In genomic region chr15:73139416-73140082, GRCh38 we compare ENCODE assay signal across 18 cellular contexts.
"Had no signal": no experiment of that assay in that cellular context is flagged by ENCODE, and none has a peak within 500 bp of the region (broad histone marks: within the 10 kb centered on the region; RNA-seq: fewer than 3 reads in every experiment).

No MANE protein-coding gene starts in this region.

- H3K27ac ChIP-seq: body of pancreas, pancreas, tibial nerve had no signal

- H3K4me1 ChIP-seq: body of pancreas, pancreas, tibial nerve had no signal

- H3K27me3 Mint-ChIP-seq: activated CD4-positive, alpha-beta memory T cell treated with anti-CD3 and anti-CD28 coated beads for 36 hours; stimulated activated naive CD8-positive, alpha-beta T cell treated with anti-CD3 and anti-CD28 coated beads, Interleukin-15, Interleukin-2, amounts not matched to agents 100 ng/mL and 50 ng/mL, for 24 hours had no signal

- DNase-seq: activated CD4-positive, alpha-beta memory T cell treated with anti-CD3 and anti-CD28 coated beads for 36 hours; activated CD4-positive, alpha-beta T cell treated with anti-CD3 and anti-CD28 coated beads for 48 hours; activated CD8-positive, alpha-beta memory T cell treated with anti-CD3 and anti-CD28 coated beads, Interleukin-2, amount 10 ng/mL, durations not matched to agents 7 days and 5 days; activated naive CD4-positive, alpha-beta T cell; activated naive CD8-positive, alpha-beta T cell treated with anti-CD3 and anti-CD28 coated beads, Interleukin-2, amount 10 ng/mL, durations not matched to agents 7 days and 5 days; body of pancreas; effector CD4-positive, alpha-beta T cell; foreskin melanocyte; glutamatergic neuron; hippocampal formation; nephron progenitor cell; pancreas; stimulated activated CD4-positive, alpha-beta T cell treated with anti-CD3 and anti-CD28 coated beads, Interleukin-12 subunit alpha, Interleukin-12 subunit beta, amount 100 ng/mL, for 4 hours had no signal

- ATAC-seq: activated CD8-positive, alpha-beta memory T cell treated with anti-CD3 and anti-CD28 coated beads, Interleukin-2, amount 10 ng/mL, durations not matched to agents 7 days and 5 days; body of pancreas; pancreas; right cardiac atrium had no signal

- H3K4me3 ChIP-seq: body of pancreas, pancreas, tibial nerve had no signal

- H3K27me3 ChIP-seq: body of pancreas, pancreas, tibial nerve had no signal

- H3K4me1 Mint-ChIP-seq: nephron progenitor cell had no signal

- H3K4me3 Mint-ChIP-seq: activated CD4-positive, alpha-beta memory T cell treated with anti-CD3 and anti-CD28 coated beads for 36 hours; activated CD8-positive, alpha-beta memory T cell treated with anti-CD3 and anti-CD28 coated beads, Interleukin-2, amount 10 ng/mL, durations not matched to agents 7 days and 5 days; activated naive CD8-positive, alpha-beta T cell treated with anti-CD3 and anti-CD28 coated beads, Interleukin-2, amount 10 ng/mL, durations not matched to agents 7 days and 5 days; dendritic cell treated with granulocyte-macrophage colony-stimulating factor and Interleukin-4, amounts not matched to agents 40 ng/mL and 50 ng/mL, for 4 days; nephron progenitor cell; stimulated activated naive CD8-positive, alpha-beta T cell treated with anti-CD3 and anti-CD28 coated beads, Interleukin-15, Interleukin-2, amounts not matched to agents 100 ng/mL and 50 ng/mL, for 24 hours; T-helper 1 cell treated with Interleukin-12 subunit alpha and Interleukin-12 subunit beta and Interleukin-4 antibody, amounts not matched to agents 30 μg/mL and 1 μg/mL, for 36 hours had no signal

- H3K27ac Mint-ChIP-seq: activated CD4-positive, alpha-beta memory T cell treated with anti-CD3 and anti-CD28 coated beads for 36 hours; activated CD8-positive, alpha-beta memory T cell treated with anti-CD3 and anti-CD28 coated beads, Interleukin-2, amount 10 ng/mL, durations not matched to agents 7 days and 5 days; activated naive CD8-positive, alpha-beta T cell treated with anti-CD3 and anti-CD28 coated beads, Interleukin-2, amount 10 ng/mL, durations not matched to agents 7 days and 5 days; dendritic cell treated with granulocyte-macrophage colony-stimulating factor and Interleukin-4, amounts not matched to agents 40 ng/mL and 50 ng/mL, for 4 days; stimulated activated naive CD8-positive, alpha-beta T cell treated with anti-CD3 and anti-CD28 coated beads, Interleukin-15, Interleukin-2, amounts not matched to agents 100 ng/mL and 50 ng/mL, for 24 hours; T-helper 1 cell treated with Interleukin-12 subunit alpha and Interleukin-12 subunit beta and Interleukin-4 antibody, amounts not matched to agents 30 μg/mL and 1 μg/mL, for 36 hours had no signal

- H3K36me3 ChIP-seq: pancreas had no signal

- H3K9me3 Mint-ChIP-seq: activated CD4-positive, alpha-beta memory T cell treated with anti-CD3 and anti-CD28 coated beads for 36 hours; dendritic cell treated with granulocyte-macrophage colony-stimulating factor and Interleukin-4, amounts not matched to agents 40 ng/mL and 50 ng/mL, for 4 days; nephron progenitor cell had no signal

- H3K9me3 ChIP-seq: body of pancreas, pancreas, tibial nerve had no signal
